8 cellular contexts compared by ENCODE assay signal in genomic region chr1:3724416-3725030, GRCh38. TPM values are rescaled to one million over a fixed set of nuclear protein-coding genes. Genes with fewer than 3 reads are reported as not detected.
DNase-seq lines count a peak whose midpoint lies in the region; FAIRE-seq and TF ChIP-seq lines count a peak whose summit lies in the region.
"Not testable (repeated sequence)": the region's sequence is repeated elsewhere in the genome, so short reads cannot be mapped to it uniquely, and the experiment has no call there.

No MANE protein-coding gene starts in this region.

- not testable (repeated sequence) for H3K4me2 ChIP-seq in MM.1S (ENCODE audit: low read depth, low read length)

- H3K9me2 ChIP-seq in MM.1S (replicated peaks; ENCODE audit: insufficient read depth, low read length) = not testable (repeated sequence)

- DNase-seq in GM03348 (ENCODE audit: low spot score) (peak; percentile 85), MM.1S (peak; percentile 57), RWPE1 (ENCODE audit: low spot score) (peak; percentile 62), dedifferentiated amniotic fluid mesenchymal stem cell (ENCODE audit: extremely low spot score) (peak; percentile 39), iris pigment epithelial cell (ENCODE audit: low read depth) (peak; percentile 36), small intestine (peak; percentile 61), ureter (ENCODE audit: low spot score) (peak; percentile 63)
- peak; percentile 51 for DNase-seq in activated CD8-positive, alpha-beta memory T cell treated with anti-CD3 and anti-CD28 coated beads, Interleukin-2, amount 50 U/mL, for 24 hours (ENCODE audit: extremely low read depth)

- H3K9ac ChIP-seq in MM.1S (ENCODE audit: low read length) = not testable (repeated sequence)

- 42 to 44% (median 42%) methylated on average over 18 of the region's 18 CpGs for WGBS in small intestine, 3 donors

- not testable (repeated sequence) for H3F3A ChIP-seq in MM.1S (ENCODE audit: insufficient read depth, low read length)

- not testable (repeated sequence) for H3K4me1 ChIP-seq in MM.1S (ENCODE audit: low read length); small intestine (ENCODE audit: control insufficient read depth in 2 of 2, insufficient read depth in 1 of 2, low read depth in 1 of 2, low read length in 1 of 2)

- not testable (repeated sequence) for H3K9me3 ChIP-seq in MM.1S (replicated peaks; ENCODE audit: insufficient read depth, low read length); small intestine (ENCODE audit: control insufficient read depth, low read depth)

- H3K36me3 ChIP-seq in MM.1S (replicated peaks; ENCODE audit: insufficient read depth, low read length); small intestine (ENCODE audit: control insufficient read depth in 2 of 2, insufficient read depth in 2 of 2, low read length in 2 of 2): not testable (repeated sequence)

- H3K79me2 ChIP-seq in MM.1S (ENCODE audit: low read length) = not testable (repeated sequence)

- H3K27ac ChIP-seq in MM.1S (ENCODE audit: low read length); small intestine (ENCODE audit: low read depth in 1 of 2, low read length in 1 of 2): not testable (repeated sequence)
- peak overlapping the region; percentile 100 for H3K27ac ChIP-seq in RWPE1

- CTCF ChIA-PET in RWPE1 (lab: Yijun Ruan, JAX) = interaction anchor here (0.6 to 1.8 kb wide), 23 partner anchors 8 to 1139 kb away, joined by 3 to 30 read pairs (median 4); no protein-coding TSS in a partner anchor

- H2AFZ ChIP-seq in MM.1S (ENCODE audit: low read length) = not testable (repeated sequence)

- TF ChIP-seq CTCF in MM.1S (IDR thresholded peaks at IDR 0.05; ENCODE audit: low read length) = peak; percentile 91
- peak; percentile 92 for TF ChIP-seq CTCF in RWPE1 (conservative IDR thresholded peaks at IDR 0.05; ENCODE audit: low read depth)

- not testable (repeated sequence) for FAIRE-seq in small intestine (lab: Jason Lieb, UNC)

- POLR2A ChIA-PET in RWPE1 (lab: Yijun Ruan, JAX; ENCODE audit: low non-redundant PET) = not testable (repeated sequence)

- H4K20me1 ChIP-seq in MM.1S (ENCODE audit: insufficient read depth, low read length) = not testable (repeated sequence)

- not testable (repeated sequence) for H3K27me3 ChIP-seq in MM.1S (replicated peaks; ENCODE audit: insufficient read depth, low read length); small intestine (ENCODE audit: control insufficient read depth in 2 of 2, insufficient read depth in 2 of 2, low read length in 2 of 2)

- not testable (repeated sequence) for H3K4me3 ChIP-seq in MM.1S (ENCODE audit: low read length); small intestine (ENCODE audit: low read depth in 1 of 2, low read length in 2 of 2)

RNA-seq across cellular contexts. Expression of gene CCDC27, which starts 27.7 kb away (rescaled TPM):
- polyA plus RNA-seq in small intestine = under 1 TPM in 1 of 3 donors, not detected in 2; 0.27 TPM
- total RNA-seq in ureter = not detected

RNA-seq across cellular contexts. Expression of gene SMIM1, which starts 48.0 kb away (rescaled TPM):
- 1 to 10 TPM in 1 of 3 donors, not detected in 2; 2.1 TPM for polyA plus RNA-seq in small intestine
- 9.6 TPM for total RNA-seq in ureter
